ENCODE assay signal across 1 cellular context in the genomic region with DNA sequence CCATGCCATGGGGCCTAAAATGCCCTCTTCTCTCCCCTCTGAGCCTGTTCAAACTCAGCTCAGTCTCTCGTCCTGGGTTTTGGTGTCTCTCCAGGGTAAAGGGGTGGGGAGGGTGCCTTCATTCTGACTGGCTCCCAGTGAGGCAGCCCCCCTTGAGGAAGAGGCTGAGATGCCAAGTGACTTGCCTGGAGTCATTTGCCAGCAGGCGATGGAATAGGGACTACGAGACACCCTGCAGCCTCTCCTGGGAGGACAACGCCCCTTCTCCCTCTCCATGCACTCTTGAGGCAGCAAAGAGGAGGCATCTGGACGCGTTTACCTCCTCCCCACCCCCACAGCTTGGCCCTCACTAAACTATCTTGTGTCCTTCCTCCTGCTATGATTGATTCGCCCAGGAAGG.
TF ChIP-seq lines count a peak whose summit lies in the region.

No MANE protein-coding gene starts in this region.

TF ChIP-seq in IMR-90, 13 proteins besides CTCF, POLR2A, EP300 and RAD21:
- no peak for TF ChIP-seq USF2 (IDR thresholded peaks at IDR 0.05; ENCODE audit: low read depth, low read length)
